Comparison of ENCODE assay signal across 2 cellular contexts in the genomic region with DNA sequence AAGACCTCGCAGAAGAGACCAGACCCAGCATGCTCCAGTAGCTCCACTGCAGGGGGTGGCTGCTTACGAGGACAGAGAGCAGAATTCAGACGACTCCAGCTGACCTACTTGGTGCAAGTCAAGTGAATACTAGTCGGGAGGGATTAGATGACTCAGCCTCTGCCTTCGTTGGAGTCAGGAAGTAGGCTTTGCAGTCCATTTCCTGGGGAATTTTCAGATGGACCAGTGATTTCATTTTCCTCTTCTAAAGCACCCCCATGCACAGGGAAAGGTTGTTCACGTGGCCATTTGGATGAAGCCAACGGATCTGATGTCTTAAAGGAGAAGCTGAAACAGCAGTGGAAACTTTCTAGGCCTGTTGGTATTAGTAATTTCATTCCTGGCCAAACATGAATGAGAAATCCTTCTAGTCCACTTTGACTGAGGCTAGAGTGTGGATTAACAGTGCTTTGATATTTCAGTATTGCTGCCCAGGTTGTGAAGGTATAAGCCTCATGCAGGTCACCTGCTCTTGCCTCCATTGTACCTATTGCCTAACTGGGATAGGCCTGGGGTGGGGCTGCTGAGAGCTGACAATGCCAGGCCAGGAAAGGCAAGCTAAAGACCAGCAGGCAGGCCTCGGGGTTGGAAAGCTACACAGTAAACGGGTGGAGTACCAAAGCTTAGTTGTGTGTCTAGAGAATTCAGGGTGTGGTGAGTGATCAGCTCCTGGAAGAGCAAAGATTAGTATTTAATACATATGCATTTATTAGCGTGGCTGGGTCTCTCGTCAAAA.
TF ChIP-seq lines count a peak whose summit lies in the region.

No MANE protein-coding gene starts in this region.

TF ChIP-seq in IMR-90, 13 proteins besides CTCF, POLR2A, EP300 and RAD21:
- no peak for TF ChIP-seq CHD1 (IDR thresholded peaks at IDR 0.05; ENCODE audit: low read depth, low read length)
- peak; percentile 83 for TF ChIP-seq FOS (IDR thresholded peaks at IDR 0.05; ENCODE audit: low read depth, low read length)
- no peak for TF ChIP-seq RFX5 (IDR thresholded peaks at IDR 0.05; ENCODE audit: low read depth, low read length)
- TF ChIP-seq NFE2L2 (IDR thresholded peaks at IDR 0.05; ENCODE audit: low read depth, low read length), result peak; percentile 69; the same call in 1 of the 2 replicates
- peak; percentile 63 for TF ChIP-seq BHLHE40 (IDR thresholded peaks at IDR 0.05; ENCODE audit: low read depth, low read length)
- TF ChIP-seq MAZ (IDR thresholded peaks at IDR 0.05; ENCODE audit: borderline replicate concordance, low read depth, low read length), result peak; percentile 21; the same call in 1 of the 2 replicates
- no peak for TF ChIP-seq RCOR1 (IDR thresholded peaks at IDR 0.05; ENCODE audit: insufficient replicate concordance, low read length)
- TF ChIP-seq SMC3 (IDR thresholded peaks at IDR 0.05; ENCODE audit: low read depth, low read length), result peak; percentile 24
- TF ChIP-seq, protein P1, sequence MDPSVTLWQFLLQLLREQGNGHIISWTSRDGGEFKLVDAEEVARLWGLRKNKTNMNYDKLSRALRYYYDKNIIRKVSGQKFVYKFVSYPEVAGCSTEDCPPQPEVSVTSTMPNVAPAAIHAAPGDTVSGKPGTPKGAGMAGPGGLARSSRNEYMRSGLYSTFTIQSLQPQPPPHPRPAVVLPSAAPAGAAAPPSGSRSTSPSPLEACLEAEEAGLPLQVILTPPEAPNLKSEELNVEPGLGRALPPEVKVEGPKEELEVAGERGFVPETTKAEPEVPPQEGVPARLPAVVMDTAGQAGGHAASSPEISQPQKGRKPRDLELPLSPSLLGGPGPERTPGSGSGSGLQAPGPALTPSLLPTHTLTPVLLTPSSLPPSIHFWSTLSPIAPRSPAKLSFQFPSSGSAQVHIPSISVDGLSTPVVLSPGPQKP (IDR thresholded peaks at IDR 0.05; ENCODE audit: borderline replicate concordance, low read depth, low read length), result no peak
- TF ChIP-seq MXI1 (IDR thresholded peaks at IDR 0.05; ENCODE audit: borderline replicate concordance, low read depth, low read length), result no peak
- peak; percentile 89 for TF ChIP-seq USF2 (IDR thresholded peaks at IDR 0.05; ENCODE audit: low read depth, low read length)
- TF ChIP-seq MAFK (IDR thresholded peaks at IDR 0.05; ENCODE audit: low read depth, low read length), result peak; percentile 5; the same call in 1 of the 2 replicates
- TF ChIP-seq CEBPB (IDR thresholded peaks at IDR 0.05; ENCODE audit: low read depth, low read length), result no peak; the same call in 1 of the 2 replicates

TF ChIP-seq in GM12891, 5 proteins besides CTCF, POLR2A, EP300 and RAD21:
- TF ChIP-seq TAF1 (IDR thresholded peaks at IDR 0.05; ENCODE audit: low read depth, low read length) (no peak), POLR2AphosphoS5 (IDR thresholded peaks at IDR 0.05; ENCODE audit: low read depth, low read length) (no peak), POU2F2 (IDR thresholded peaks at IDR 0.05; ENCODE audit: low read depth, low read length) (no peak), PAX5 (IDR thresholded peaks at IDR 0.05; ENCODE audit: insufficient read depth, low read length, severe bottlenecking) (no peak)
TF ChIP-seq in GM12891: peak in this region for 0.
